ENCODE assay signal across 34 cellular contexts in the genomic region with DNA sequence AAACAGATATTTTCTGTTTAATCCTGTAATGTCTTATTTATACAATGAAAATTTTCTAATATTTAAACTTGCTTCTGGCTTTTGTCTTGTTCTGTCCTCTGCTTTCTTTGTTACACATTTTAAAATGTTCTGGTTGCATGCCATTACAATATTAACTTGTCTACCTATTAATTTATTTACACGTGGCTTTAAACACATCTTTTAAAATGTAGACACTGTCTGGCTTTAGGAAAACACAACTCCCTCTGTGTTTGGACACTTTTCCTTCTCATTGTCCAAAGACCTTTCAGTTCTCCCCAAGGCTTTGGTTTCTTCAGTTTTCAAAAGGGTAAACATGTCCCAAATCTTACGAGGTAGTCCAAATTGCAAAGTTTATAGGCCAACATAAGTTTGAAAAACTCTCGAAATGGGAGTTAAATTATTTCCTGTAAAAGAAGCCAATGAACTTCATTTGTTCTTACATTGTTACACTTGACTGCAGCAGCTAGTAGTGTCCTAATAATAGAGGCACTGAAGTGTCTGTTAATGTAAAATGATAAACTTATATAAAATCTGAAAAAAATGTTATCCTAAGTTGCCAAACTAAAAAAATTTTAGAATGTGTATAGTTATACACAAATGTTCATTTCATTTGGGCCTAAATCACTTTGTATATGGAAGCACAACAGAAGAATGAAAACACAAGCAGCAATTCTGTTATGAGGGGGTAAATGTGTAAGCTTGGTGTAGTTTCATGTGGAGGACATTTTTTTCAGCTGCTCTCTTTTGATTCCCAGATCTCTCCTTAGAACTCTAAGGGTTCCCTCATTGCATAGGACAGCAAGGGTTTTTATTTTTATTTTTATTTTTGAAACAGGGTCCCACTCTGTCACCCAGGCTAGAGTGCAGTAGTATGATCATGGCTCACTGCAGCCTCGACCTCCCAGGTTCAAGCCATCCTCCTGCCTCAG. TPM values are rescaled to one million over a fixed set of nuclear protein-coding genes. Genes with fewer than 3 reads are reported as not detected.
"Had no signal": no experiment of that assay in that cellular context is flagged by ENCODE, and none has a peak within 500 bp of the region (broad histone marks: within the 10 kb centered on the region; RNA-seq: fewer than 3 reads in every experiment).

No MANE protein-coding gene starts in this region.

- H3K4me1 ChIP-seq: body of pancreas, breast epithelium had no signal

- H3K27me3 ChIP-seq: body of pancreas, breast epithelium had no signal

- ATAC-seq: activated CD8-positive, alpha-beta memory T cell treated with anti-CD3 and anti-CD28 coated beads, Interleukin-2, amount 10 ng/mL, durations not matched to agents 7 days and 5 days; body of pancreas; Panc1 had no signal

- DNase-seq: activated B cell treated with CpG ODN at 0.5 μM for 24 hours; activated CD4-positive, alpha-beta memory T cell treated with anti-CD3 and anti-CD28 coated beads, Interleukin-2, amount 10 ng/mL, durations not matched to agents 7 days and 5 days; activated CD4-positive, alpha-beta T cell treated with anti-CD3 and anti-CD28 coated beads for 4 hours; activated CD4-positive, CD25-positive, alpha-beta regulatory T cell treated with anti-CD3 and anti-CD28 coated beads, Interleukin-2, amount 50 U/mL, for 72 hours; activated CD8-positive, alpha-beta memory T cell treated with anti-CD3 and anti-CD28 coated beads for 24 hours; activated CD8-positive, alpha-beta memory T cell treated with anti-CD3 and anti-CD28 coated beads, Interleukin-2, amount 10 ng/mL, durations not matched to agents 7 days and 5 days; activated CD8-positive, alpha-beta memory T cell treated with anti-CD3 and anti-CD28 coated beads, Interleukin-2, amount 50 U/mL, for 48 hours; activated gamma-delta T cell; activated naive CD4-positive, alpha-beta T cell treated with Interleukin-2 at 50 U/mL for 16 hours; activated naive CD8-positive, alpha-beta T cell treated with anti-CD3 and anti-CD28 coated beads, Interleukin-2, amount 10 ng/mL, durations not matched to agents 7 days and 5 days; activated T-cell treated with anti-CD3 and anti-CD28 coated beads, Interleukin-2, amount 50 U/mL, for 1 hour; body of pancreas; NCI-H1048; NCI-H1436 treated with DMSO at 0.1 percent for 48 hours; NCI-H1694 treated with DMSO at 0.1 percent for 48 hours; NCI-H2029 treated with DMSO at 0.1 percent for 48 hours; NCI-H2107; NCI-H2171; NCI-H446; NCI-H524; NCI-H69; NCI-H82; RPMI8226; SHP77 treated with DMSO at 0.1 percent for 48 hours; SW 1271; T-helper 1 cell; T-helper 2 cell; T-helper 9 cell had no signal

- H3K27me3 Mint-ChIP-seq: activated CD4-positive, alpha-beta memory T cell treated with anti-CD3 and anti-CD28 coated beads, Interleukin-2, amount 10 ng/mL, durations not matched to agents 7 days and 5 days had no signal

- H3K36me3 Mint-ChIP-seq: activated CD8-positive, alpha-beta memory T cell treated with anti-CD3 and anti-CD28 coated beads, Interleukin-2, amount 10 ng/mL, durations not matched to agents 7 days and 5 days; activated naive CD4-positive, alpha-beta T cell treated with anti-CD3 and anti-CD28 coated beads, Interleukin-2, amount 50 U/mL, for 24 hours; activated naive CD8-positive, alpha-beta T cell treated with anti-CD3 and anti-CD28 coated beads, Interleukin-2, amount 10 ng/mL, durations not matched to agents 7 days and 5 days had no signal

- H3K4me1 Mint-ChIP-seq: activated B cell treated with CpG ODN at 0.5 μM for 24 hours; activated CD4-positive, alpha-beta memory T cell treated with anti-CD3 and anti-CD28 coated beads, Interleukin-2, amount 10 ng/mL, durations not matched to agents 7 days and 5 days; activated CD8-positive, alpha-beta memory T cell treated with anti-CD3 and anti-CD28 coated beads, Interleukin-2, amount 10 ng/mL, durations not matched to agents 7 days and 5 days; activated naive CD4-positive, alpha-beta T cell treated with anti-CD3 and anti-CD28 coated beads, Interleukin-2, amount 50 U/mL, for 24 hours; activated naive CD8-positive, alpha-beta T cell treated with anti-CD3 and anti-CD28 coated beads, Interleukin-2, amount 10 ng/mL, durations not matched to agents 7 days and 5 days had no signal

- H3K9me3 Mint-ChIP-seq: activated B cell treated with CpG ODN at 0.5 μM for 24 hours; activated CD4-positive, alpha-beta memory T cell treated with anti-CD3 and anti-CD28 coated beads, Interleukin-2, amount 10 ng/mL, durations not matched to agents 7 days and 5 days; activated naive CD4-positive, alpha-beta T cell treated with anti-CD3 and anti-CD28 coated beads, Interleukin-2, amount 50 U/mL, for 24 hours; activated naive CD8-positive, alpha-beta T cell treated with anti-CD3 and anti-CD28 coated beads, Interleukin-2, amount 10 ng/mL, durations not matched to agents 7 days and 5 days; activated T-helper 2 cell treated with anti-CD3 and anti-CD28 coated beads, Interferon-gamma antibody, Interleukin-2, Interleukin-4, amounts not matched to agents 10 μg/mL and 5 μg/mL and 100 μg/mL, durations not matched to agents 14 hours and 24 hours and 36 hours had no signal

- H3K36me3 ChIP-seq: breast epithelium had no signal

- H3K4me3 Mint-ChIP-seq: activated B cell treated with CpG ODN at 0.5 μM for 24 hours; activated CD4-positive, alpha-beta memory T cell treated with anti-CD3 and anti-CD28 coated beads, Interleukin-2, amount 10 ng/mL, durations not matched to agents 7 days and 5 days; activated CD8-positive, alpha-beta memory T cell treated with anti-CD3 and anti-CD28 coated beads, Interleukin-2, amount 10 ng/mL, durations not matched to agents 7 days and 5 days; activated naive CD4-positive, alpha-beta T cell treated with anti-CD3 and anti-CD28 coated beads, Interleukin-2, amount 50 U/mL, for 24 hours; activated naive CD8-positive, alpha-beta T cell treated with anti-CD3 and anti-CD28 coated beads, Interleukin-2, amount 10 ng/mL, durations not matched to agents 7 days and 5 days had no signal

- H3K4me3 ChIP-seq: body of pancreas, breast epithelium had no signal

- H3K27ac ChIP-seq: body of pancreas, breast epithelium, VCaP had no signal

- H3K9me3 ChIP-seq: body of pancreas, breast epithelium had no signal

RNA-seq across cellular contexts. Expression of gene ALDH1A1, which starts 53.8 kb away (rescaled TPM):
- total RNA-seq: activated B cell treated with CpG ODN at 0.5 μM for 24 hours; activated CD4-positive, alpha-beta memory T cell treated with anti-CD3 and anti-CD28 coated beads, Interleukin-2, amount 10 ng/mL, durations not matched to agents 7 days and 5 days; activated CD8-positive, alpha-beta memory T cell treated with anti-CD3 and anti-CD28 coated beads, Interleukin-2, amount 10 ng/mL, durations not matched to agents 7 days and 5 days; activated T-helper 2 cell treated with anti-CD3 and anti-CD28 coated beads, Interferon-gamma antibody, Interleukin-2, Interleukin-4, amounts not matched to agents 10 μg/mL and 5 μg/mL and 100 μg/mL, durations not matched to agents 14 hours and 24 hours and 36 hours; MCF 10A had no signal
